In the genomic region with DNA sequence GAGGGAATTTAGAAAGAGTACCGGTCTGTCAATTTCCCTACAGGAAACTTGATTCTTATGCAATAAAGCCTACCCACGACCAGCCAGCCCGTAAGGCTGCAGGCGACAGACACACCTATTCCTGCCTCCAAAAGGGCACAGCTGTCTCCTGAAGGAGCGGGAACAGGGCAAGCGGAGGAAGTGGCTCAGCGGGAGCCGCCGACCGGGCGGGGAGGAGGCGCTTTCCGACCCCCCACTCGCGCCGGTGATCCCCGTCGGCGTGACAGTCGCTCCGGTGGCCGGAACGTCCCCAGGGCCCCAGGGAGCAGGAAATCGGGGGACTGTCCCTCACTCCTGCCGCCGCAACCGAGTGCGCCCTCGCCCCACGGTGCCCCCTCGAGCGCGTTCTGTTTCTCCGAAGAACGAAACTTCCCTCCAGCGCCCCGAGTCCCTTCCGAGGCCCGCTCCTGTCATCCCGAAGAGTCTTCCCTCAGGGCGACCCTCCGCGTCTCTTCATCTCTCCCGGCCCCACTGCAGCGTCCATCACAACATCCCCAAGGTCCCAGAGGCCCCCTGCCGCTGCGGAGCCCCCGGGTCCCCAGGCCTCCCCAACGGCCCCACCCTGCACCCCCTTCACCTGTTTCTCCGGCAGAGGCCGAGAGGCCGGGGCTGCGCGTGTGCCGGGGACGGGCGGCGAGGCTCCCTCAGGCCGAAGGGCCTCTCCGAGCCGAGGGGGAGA, we compare ENCODE assay signal across 8 cellular contexts. TPM values are rescaled to one million over a fixed set of nuclear protein-coding genes. Genes with fewer than 3 reads are reported as not detected.
A peak's percentile ranks its signal among the peaks of the same experiment; 100 is the strongest.
DNase-seq lines count a peak whose midpoint lies in the region; ATAC-seq and FAIRE-seq lines count a peak whose summit lies in the region.

No MANE protein-coding gene starts in this region.

- ATAC-seq in HG02571 (IDR thresholded peaks at IDR 0.05; ENCODE audit: unreplicated experiment) (peak; percentile 9), Right ventricle myocardium inferior (peak; percentile 24)

- no peak for FAIRE-seq in HTR-8/SVneo (lab: Jason Lieb, UNC)

- H4K91ac ChIP-seq in trophoblast cell (ENCODE audit: low read depth, low read length): peak overlapping the region; percentile 67

- no peaks in the 10 kb centered on the region for H3K9me3 ChIP-seq in trophoblast cell (ENCODE audit: insufficient read depth, low read depth, low read length)

- WGBS in trophoblast cell (ENCODE audit: extremely low coverage, insufficient coverage, insufficient read length): no CpG with 5 or more reads among the region's 61 CpGs

- H3K4me3 ChIP-seq in trophoblast cell (ENCODE audit: low read depth, low read length): peak overlapping the region; percentile 94

- H2BK5ac ChIP-seq in trophoblast cell (ENCODE audit: low read depth, low read length, poor library complexity): peak overlapping the region; percentile 85

- peak overlapping the region; percentile 29 for H3K27ac ChIP-seq in trophoblast cell (ENCODE audit: low read depth, low read length)

- H3K23ac ChIP-seq in trophoblast cell (ENCODE audit: low read length): no peak overlapping the region

- peak overlapping the region; percentile 85 for H3K18ac ChIP-seq in trophoblast cell (ENCODE audit: low read length)

- H3K4me1 ChIP-seq in trophoblast cell (ENCODE audit: control insufficient read depth in 1 of 2, insufficient read depth in 2 of 2, low read length in 2 of 2): peaks cover 3 to 5% of the 10 kb centered on the region in 2 experiments

- no peaks in the 10 kb centered on the region for H3K27me3 ChIP-seq in trophoblast cell (ENCODE audit: insufficient read depth, low read length)

- DNase-seq in DMS53 treated with DMSO at 0.1 percent for 48 hours (lab: John Stamatoyannopoulos, UW; ENCODE audit: unreplicated experiment): peak; percentile 48
- peak; percentile 95 for DNase-seq in NCI-H69 (lab: John Stamatoyannopoulos, UW)
- DNase-seq in activated gamma-delta T cell treated with anti-CD3 and anti-CD28 coated beads, Interleukin-2, amount 50 U/mL, for 16 hours (ENCODE audit: low read depth): peak; percentile 14
- DNase-seq in Right ventricle myocardium inferior (ENCODE audit: missing footprints): no peak
- DNase-seq in trophoblast cell: peak; percentile 54 to 69
- no peak for DNase-seq in HTR-8/SVneo (ENCODE audit: insufficient read length, low spot score)
- no peak for DNase-seq in foreskin melanocyte

- H3K4me2 ChIP-seq in trophoblast cell (ENCODE audit: low read length): peak overlapping the region; percentile 92

- H2BK12ac ChIP-seq in trophoblast cell (ENCODE audit: low read length): no peak overlapping the region

- peaks cover 10% of the 10 kb centered on the region for H3K79me1 ChIP-seq in trophoblast cell (ENCODE audit: low read length)

- no peak overlapping the region for H2AK5ac ChIP-seq in trophoblast cell (ENCODE audit: low read length)

- peak overlapping the region; percentile 49 for H3K4ac ChIP-seq in trophoblast cell (ENCODE audit: low read depth, low read length)

- H2BK120ac ChIP-seq in trophoblast cell (ENCODE audit: insufficient read depth, low read length, poor library complexity): peak overlapping the region; percentile 41

- H4K12ac ChIP-seq in trophoblast cell (ENCODE audit: low read depth, low read length): no peak overlapping the region

- no peaks in the 10 kb centered on the region for H3K36me3 ChIP-seq in trophoblast cell (ENCODE audit: control insufficient read depth in 1 of 2, insufficient read depth in 2 of 2, low read length in 2 of 2)

- peak overlapping the region; percentile 74 for H2AFZ ChIP-seq in trophoblast cell (ENCODE audit: insufficient read depth, low read length, poor library complexity)

- H3K9ac ChIP-seq in trophoblast cell (ENCODE audit: low read length): peak overlapping the region; percentile 54

- H4K8ac ChIP-seq in trophoblast cell (ENCODE audit: low read depth, low read length): peak overlapping the region; percentile 69

- intact Hi-C loops in Right ventricle myocardium inferior (cut with DNase I): loop anchor here (5.0 kb wide), 1 partner anchor 41 kb away; no protein-coding TSS in a partner anchor

- H3K79me2 ChIP-seq in trophoblast cell (ENCODE audit: control insufficient read depth, insufficient read depth, low read length, poor library complexity): peaks cover 7% of the 10 kb centered on the region

- H3K14ac ChIP-seq in trophoblast cell (ENCODE audit: low read length): peak overlapping the region; percentile 62

RNA-seq across cellular contexts. Expression of a gene that starts 0.4 kb away (rescaled TPM):
- 183 TPM for total RNA-seq in Right ventricle myocardium inferior
- polyA plus RNA-seq in trophoblast cell (2013): 30.4 and 32.5 TPM in 2 replicates

RNA-seq across cellular contexts. Expression of a gene that starts 35.2 kb away (rescaled TPM):
- total RNA-seq in Right ventricle myocardium inferior: 240 TPM
- polyA plus RNA-seq in trophoblast cell (2013): 41.6 and 44.0 TPM in 2 replicates

Comparison
In these comparisons a context has a peak if more than half of its experiments do, and no peak if none do; other contexts are left out.
1. DNase-seq: peak in DMS53 treated with DMSO at 0.1 percent for 48 hours (single experiment), NCI-H69 (single experiment), activated gamma-delta T cell treated with anti-CD3 and anti-CD28 coated beads, Interleukin-2, amount 50 U/mL, for 16 hours (single experiment) and trophoblast cell (2 of 2); none in Right ventricle myocardium inferior (single experiment), HTR-8/SVneo (single experiment) and foreskin melanocyte (single experiment).